Comparison of ENCODE assay signal across 30 cellular contexts in genomic region chr12:93146970-93147369, GRCh38.
"Had no signal": no experiment of that assay in that cellular context is flagged by ENCODE, and none has a peak within 500 bp of the region (broad histone marks: within the 10 kb centered on the region; RNA-seq: fewer than 3 reads in every experiment).

No MANE protein-coding gene starts in this region.

- H3K4me3 Mint-ChIP-seq: activated CD4-positive, alpha-beta memory T cell treated with anti-CD3 and anti-CD28 coated beads for 36 hours; activated CD4-positive, alpha-beta T cell treated with anti-CD3 and anti-CD28 coated beads for 36 hours; activated CD4-positive, alpha-beta T cell treated with anti-CD3 and anti-CD28 coated beads, Interleukin-2, amount 10 ng/mL, durations not matched to agents 24 days and 14 days; activated CD8-positive, alpha-beta memory T cell treated with anti-CD3 and anti-CD28 coated beads, Interleukin-2, amount 10 ng/mL, durations not matched to agents 7 days and 5 days; activated CD8-positive, alpha-beta T cell treated with anti-CD3 and anti-CD28 coated beads, Interleukin-2, amount 10 ng/mL, durations not matched to agents 7 days and 5 days; activated naive CD4-positive, alpha-beta T cell treated with anti-CD3 and anti-CD28 coated beads, Interleukin-2, amount 10 ng/mL, durations not matched to agents 7 days and 5 days; activated naive CD8-positive, alpha-beta T cell treated with anti-CD3 and anti-CD28 coated beads, Interleukin-2, amount 10 ng/mL, durations not matched to agents 7 days and 5 days; brain; T-helper 17 cell; T-helper 2 cell treated with Interferon-gamma antibody and Interleukin-4, amounts not matched to agents 5 μg/mL and 100 μg/mL, for 36 hours had no signal

- H3K4me1 ChIP-seq: colonic mucosa had no signal

- DNase-seq: activated CD4-positive, alpha-beta memory T cell treated with anti-CD3 and anti-CD28 coated beads for 36 hours; activated CD4-positive, alpha-beta T cell treated with anti-CD3 and anti-CD28 coated beads for 36 hours; activated CD4-positive, alpha-beta T cell treated with anti-CD3 and anti-CD28 coated beads, Interleukin-2, amount 10 ng/mL, durations not matched to agents 24 days and 14 days; activated CD4-positive, CD25-positive, alpha-beta regulatory T cell; activated CD4-positive, CD25-positive, alpha-beta regulatory T cell treated with anti-CD3 and anti-CD28 coated beads, Interleukin-2, amount 50 U/mL, for 72 hours; activated CD8-positive, alpha-beta memory T cell treated with anti-CD3 and anti-CD28 coated beads, Interleukin-2, amount 10 ng/mL, durations not matched to agents 7 days and 5 days; activated CD8-positive, alpha-beta memory T cell treated with anti-CD3 and anti-CD28 coated beads, Interleukin-2, amount 50 U/mL, for 4 hours; activated CD8-positive, alpha-beta T cell treated with anti-CD3 and anti-CD28 coated beads, Interleukin-2, amount 10 ng/mL, durations not matched to agents 7 days and 5 days; activated gamma-delta T cell; activated naive CD4-positive, alpha-beta T cell; activated naive CD4-positive, alpha-beta T cell treated with anti-CD3 and anti-CD28 coated beads, Interleukin-2, amount 10 ng/mL, durations not matched to agents 7 days and 5 days; activated naive CD8-positive, alpha-beta T cell treated with anti-CD3 and anti-CD28 coated beads, Interleukin-2, amount 10 ng/mL, durations not matched to agents 7 days and 5 days; activated T-cell treated with anti-CD3 and anti-CD28 coated beads, Interleukin-2, amount 50 U/mL, for 1 hour; activated T-cell treated with anti-CD3 and anti-CD28 coated beads, Interleukin-2, amount 50 U/mL, for 48 hours; central memory CD4-positive, alpha-beta T cell; cerebellar nuclear complex; colonic mucosa; effector CD8-positive, alpha-beta T cell; esophagus squamous epithelium; T-helper 1 cell; T-helper 17 cell; T1000 had no signal

- H3K36me3 ChIP-seq: ascending aorta, breast epithelium, cardiac muscle cell, colonic mucosa, esophagus squamous epithelium, gastroesophageal sphincter had no signal

- H3K4me1 Mint-ChIP-seq: activated CD4-positive, alpha-beta T cell treated with anti-CD3 and anti-CD28 coated beads for 36 hours; activated CD4-positive, alpha-beta T cell treated with anti-CD3 and anti-CD28 coated beads, Interleukin-2, amount 10 ng/mL, durations not matched to agents 24 days and 14 days; activated CD8-positive, alpha-beta memory T cell treated with anti-CD3 and anti-CD28 coated beads, Interleukin-2, amount 10 ng/mL, durations not matched to agents 7 days and 5 days; activated naive CD4-positive, alpha-beta T cell treated with anti-CD3 and anti-CD28 coated beads, Interleukin-2, amount 10 ng/mL, durations not matched to agents 7 days and 5 days; T-helper 17 cell had no signal

- H3K9me3 ChIP-seq: ascending aorta, breast epithelium, colonic mucosa, esophagus squamous epithelium, gastroesophageal sphincter had no signal

- H3K27me3 ChIP-seq: ascending aorta, breast epithelium, cardiac muscle cell, colonic mucosa, esophagus squamous epithelium, gastroesophageal sphincter had no signal

- H3K27me3 Mint-ChIP-seq: activated naive CD4-positive, alpha-beta T cell treated with anti-CD3 and anti-CD28 coated beads, Interleukin-2, amount 10 ng/mL, durations not matched to agents 7 days and 5 days had no signal

- H3K27ac ChIP-seq: ascending aorta, breast epithelium, cardiac muscle cell, colonic mucosa, epithelial cell of prostate, esophagus squamous epithelium, gastroesophageal sphincter had no signal

- H3K9me3 Mint-ChIP-seq: activated CD4-positive, alpha-beta memory T cell treated with anti-CD3 and anti-CD28 coated beads for 36 hours; activated CD4-positive, alpha-beta T cell treated with anti-CD3 and anti-CD28 coated beads, Interleukin-2, amount 10 ng/mL, durations not matched to agents 24 days and 14 days; activated naive CD4-positive, alpha-beta T cell treated with anti-CD3 and anti-CD28 coated beads, Interleukin-2, amount 10 ng/mL, durations not matched to agents 7 days and 5 days; activated naive CD4-positive, alpha-beta T cell treated with anti-CD3 and anti-CD28 coated beads, Interleukin-2, amount 50 U/mL, for 72 hours; activated naive CD8-positive, alpha-beta T cell treated with anti-CD3 and anti-CD28 coated beads, Interleukin-2, amount 10 ng/mL, durations not matched to agents 7 days and 5 days; T-helper 2 cell treated with Interferon-gamma antibody and Interleukin-4, amounts not matched to agents 5 μg/mL and 100 μg/mL, for 36 hours had no signal

- ATAC-seq: activated CD4-positive, alpha-beta T cell treated with anti-CD3 and anti-CD28 coated beads for 36 hours; activated CD8-positive, alpha-beta memory T cell treated with anti-CD3 and anti-CD28 coated beads, Interleukin-2, amount 10 ng/mL, durations not matched to agents 7 days and 5 days; activated CD8-positive, alpha-beta T cell treated with anti-CD3 and anti-CD28 coated beads, Interleukin-2, amount 10 ng/mL, durations not matched to agents 7 days and 5 days; activated naive CD4-positive, alpha-beta T cell treated with anti-CD3 and anti-CD28 coated beads, Interleukin-2, amount 50 U/mL, for 72 hours; gastroesophageal sphincter; T-helper 17 cell had no signal

- H3K4me3 ChIP-seq: ascending aorta, breast epithelium, cardiac muscle cell, colonic mucosa, esophagus squamous epithelium, gastroesophageal sphincter had no signal

- H3K36me3 Mint-ChIP-seq: activated CD4-positive, alpha-beta memory T cell treated with anti-CD3 and anti-CD28 coated beads for 36 hours; activated CD8-positive, alpha-beta memory T cell treated with anti-CD3 and anti-CD28 coated beads, Interleukin-2, amount 10 ng/mL, durations not matched to agents 7 days and 5 days; activated naive CD4-positive, alpha-beta T cell treated with anti-CD3 and anti-CD28 coated beads, Interleukin-2, amount 10 ng/mL, durations not matched to agents 7 days and 5 days; activated naive CD4-positive, alpha-beta T cell treated with anti-CD3 and anti-CD28 coated beads, Interleukin-2, amount 50 U/mL, for 72 hours; activated naive CD8-positive, alpha-beta T cell treated with anti-CD3 and anti-CD28 coated beads, Interleukin-2, amount 10 ng/mL, durations not matched to agents 7 days and 5 days; brain had no signal

- H3K27ac Mint-ChIP-seq: activated CD4-positive, alpha-beta memory T cell treated with anti-CD3 and anti-CD28 coated beads for 36 hours; activated CD4-positive, alpha-beta T cell treated with anti-CD3 and anti-CD28 coated beads for 36 hours; activated CD4-positive, alpha-beta T cell treated with anti-CD3 and anti-CD28 coated beads, Interleukin-2, amount 10 ng/mL, durations not matched to agents 24 days and 14 days; activated CD8-positive, alpha-beta memory T cell treated with anti-CD3 and anti-CD28 coated beads, Interleukin-2, amount 10 ng/mL, durations not matched to agents 7 days and 5 days; activated CD8-positive, alpha-beta T cell treated with anti-CD3 and anti-CD28 coated beads, Interleukin-2, amount 10 ng/mL, durations not matched to agents 7 days and 5 days; activated naive CD4-positive, alpha-beta T cell treated with anti-CD3 and anti-CD28 coated beads, Interleukin-2, amount 10 ng/mL, durations not matched to agents 7 days and 5 days; activated naive CD4-positive, alpha-beta T cell treated with anti-CD3 and anti-CD28 coated beads, Interleukin-2, amount 50 U/mL, for 72 hours; activated naive CD8-positive, alpha-beta T cell treated with anti-CD3 and anti-CD28 coated beads, Interleukin-2, amount 10 ng/mL, durations not matched to agents 7 days and 5 days; T-helper 17 cell; T-helper 2 cell treated with Interferon-gamma antibody and Interleukin-4, amounts not matched to agents 5 μg/mL and 100 μg/mL, for 36 hours had no signal
